Comparison of ENCODE assay signal across 20 cellular contexts in genomic region chr11:9078113-9079041, GRCh38.
DNase-seq lines count a peak whose midpoint lies in the region; ATAC-seq and TF ChIP-seq lines count a peak whose summit lies in the region.
"Had no signal": no experiment of that assay in that cellular context is flagged by ENCODE, and none has a peak within 500 bp of the region (broad histone marks: within the 10 kb centered on the region; RNA-seq: fewer than 3 reads in every experiment).

No MANE protein-coding gene starts in this region.

- H3K4me3 ChIP-seq in AG10803 (ENCODE audit: low read length) (no peak overlapping the region), coronary artery (no peak overlapping the region)
- H3K4me3 ChIP-seq: esophagus squamous epithelium, GM12878, stomach had no signal

- TF ChIP-seq CTCF in AG10803 (conservative IDR thresholded peaks at IDR 0.05; ENCODE audit: low read length) (no peak), coronary artery (IDR thresholded peaks at IDR 0.05) (no peak)

- in situ Hi-C loops in KBM-7 (cut with MboI; ENCODE audit: low pct_unique_long_range_greater_than_20kb, low sequenced_read_pairs) = no loop called here

- no peak for ATAC-seq in GM21390 (IDR thresholded peaks at IDR 0.05; ENCODE audit: unreplicated experiment)
- ATAC-seq: GM12878; naive thymus-derived CD4-positive, alpha-beta T cell had no signal

- no peak overlapping the region for H3K27ac ChIP-seq in coronary artery
- H3K27ac ChIP-seq: C4-2B, esophagus squamous epithelium had no signal

- DNase-seq in AG10803 (ENCODE audit: low read depth) (peak; percentile 5), KBM-7 (peak; percentile 12), coronary artery (ENCODE audit: low spot score) (peak; percentile 62), kidney tubule cell (ENCODE audit: low spot score) (peak; percentile 55), GDM1 (lab: John Stamatoyannopoulos, UW) (no peak), HUDEP-2 (lab: John Stamatoyannopoulos, UW; ENCODE audit: unreplicated experiment in 76 of 76) (no peak), HK-2 (ENCODE audit: unreplicated experiment) (no peak)
- DNase-seq: activated CD4-positive, alpha-beta T cell treated with anti-CD3 and anti-CD28 coated beads, Interleukin-2, amount 50 U/mL, for 1 hour; amniotic stem cell; esophagus squamous epithelium; head of caudate nucleus; naive thymus-derived CD4-positive, alpha-beta T cell; NCI-H1417; NCI-H2107; NCI-H526; SIG-M5; stomach had no signal

Comparison
In these comparisons a context has a peak if more than half of its experiments do, and no peak if none do; other contexts are left out.
1. DNase-seq: peak in AG10803 (single experiment), KBM-7 (single experiment), coronary artery (single experiment) and kidney tubule cell (single experiment); none in GDM1 (single experiment), HUDEP-2 (0 of 76) and HK-2 (single experiment).